3 cellular contexts compared by ENCODE assay signal in the genomic region with DNA sequence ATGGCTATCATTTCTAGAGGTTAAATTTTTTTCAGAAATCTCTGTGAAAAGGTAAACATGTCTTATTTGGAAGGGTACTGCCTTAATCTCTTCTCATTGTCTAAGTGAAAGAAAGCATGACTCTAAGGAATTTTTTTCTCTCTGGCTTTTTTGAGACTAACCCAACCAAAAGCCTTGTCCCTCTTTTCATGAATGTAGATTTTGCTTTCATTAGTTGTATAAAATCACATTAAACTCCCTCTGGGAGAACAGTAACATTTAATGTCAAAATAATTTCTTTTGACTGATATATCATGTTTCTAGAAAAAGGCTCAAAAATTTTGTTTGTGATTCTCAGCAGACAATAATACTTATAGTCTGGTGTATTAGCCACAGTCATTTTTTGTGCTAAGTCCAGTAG.
"Had no signal": no experiment of that assay in that cellular context is flagged by ENCODE, and none has a peak within 500 bp of the region (broad histone marks: within the 10 kb centered on the region; RNA-seq: fewer than 3 reads in every experiment).

No MANE protein-coding gene starts in this region.

- DNase-seq: GDM1, GF-D8 had no signal

- H3K4me3 ChIP-seq: GM12878 had no signal

- ATAC-seq: GM12878 had no signal
